In genomic region chr10:106082865-106083264, GRCh38 we compare ENCODE assay signal across 21 cellular contexts.
"Had no signal": no experiment of that assay in that cellular context is flagged by ENCODE, and none has a peak within 500 bp of the region (broad histone marks: within the 10 kb centered on the region; RNA-seq: fewer than 3 reads in every experiment).

No MANE protein-coding gene starts in this region.

- H3K27me3 ChIP-seq: brain microvascular endothelial cell, esophagus muscularis mucosa, left lung, neural progenitor cell, right atrium auricular region, stomach, testis had no signal

- H3K4me1 ChIP-seq: esophagus muscularis mucosa, left lung, right atrium auricular region, stomach, testis had no signal

- H3K4me2 ChIP-seq: neural progenitor cell had no signal

- H2AFZ ChIP-seq: neural progenitor cell had no signal

- H3K9ac ChIP-seq: neural progenitor cell had no signal

- H3K9me3 ChIP-seq: esophagus muscularis mucosa, left lung, right atrium auricular region, stomach, testis had no signal

- H3K27ac ChIP-seq: brain microvascular endothelial cell, esophagus muscularis mucosa, left lung, neural progenitor cell, right atrium auricular region, stomach, testis had no signal

- H3K36me3 ChIP-seq: brain microvascular endothelial cell, esophagus muscularis mucosa, left lung, neural progenitor cell, right atrium auricular region, stomach had no signal

- H3K4me3 ChIP-seq: esophagus muscularis mucosa, left lung, neural progenitor cell, right atrium auricular region, stomach, testis had no signal

- DNase-seq: activated CD4-positive, alpha-beta T cell treated with anti-CD3 and anti-CD28 coated beads for 36 hours; activated CD4-positive, alpha-beta T cell treated with anti-CD3 and anti-CD28 coated beads, Interleukin-2, amount 50 U/mL, for 48 hours; activated CD8-positive, alpha-beta memory T cell treated with anti-CD3 and anti-CD28 coated beads, Interleukin-2, amount 10 ng/mL, durations not matched to agents 7 days and 5 days; activated naive CD8-positive, alpha-beta T cell treated with anti-CD3 and anti-CD28 coated beads for 36 hours; anterior cingulate cortex; brain microvascular endothelial cell; cortex of kidney; effector CD8-positive, alpha-beta T cell; left lung; naive thymus-derived CD4-positive, alpha-beta T cell; small intestine; stimulated activated CD4-positive, alpha-beta T cell treated with anti-CD3 and anti-CD28 coated beads, Interleukin-15, amount 100 ng/mL, for 24 hours; stimulated activated CD4-positive, alpha-beta T cell treated with anti-CD3 and anti-CD28 coated beads, Interleukin-2, amount 100 ng/mL, for 48 hours; stomach; SW 1271; testis had no signal

- ATAC-seq: activated CD4-positive, alpha-beta T cell treated with anti-CD3 and anti-CD28 coated beads for 36 hours; activated CD8-positive, alpha-beta memory T cell treated with anti-CD3 and anti-CD28 coated beads, Interleukin-2, amount 10 ng/mL, durations not matched to agents 7 days and 5 days; left lung; naive thymus-derived CD4-positive, alpha-beta T cell; stimulated activated effector memory CD8-positive, alpha-beta T cell treated with anti-CD3 and anti-CD28 coated beads, Interleukin-12 subunit alpha, Interleukin-12 subunit beta, amount 100 ng/mL, for 72 hours; WTC11 had no signal
